In genomic region chr9:134214766-134215394, GRCh38 we compare ENCODE assay signal across 17 cellular contexts. TPM values are rescaled to one million over a fixed set of nuclear protein-coding genes. Genes with fewer than 3 reads are reported as not detected.
DNase-seq lines count a peak whose midpoint lies in the region; ATAC-seq and TF ChIP-seq lines count a peak whose summit lies in the region.
"Had no signal": no experiment of that assay in that cellular context is flagged by ENCODE, and none has a peak within 500 bp of the region (broad histone marks: within the 10 kb centered on the region; RNA-seq: fewer than 3 reads in every experiment).

No MANE protein-coding gene starts in this region.

- WGBS in prostate gland = 74% methylated on average over 22 of the region's 22 CpGs

- DNase-seq in AG04450 (ENCODE audit: low read depth, low spot score) (no peak), prostate gland (ENCODE audit: low spot score) (no peak), hippocampal formation (lab: John Stamatoyannopoulos, UW) (no peak), BE2C (no peak)
- DNase-seq in activated naive CD8-positive, alpha-beta T cell treated with anti-CD3 and anti-CD28 coated beads for 36 hours = no peak
- DNase-seq: activated CD4-positive, CD25-positive, alpha-beta regulatory T cell; activated T-cell treated with anti-CD3 and anti-CD28 coated beads, Interleukin-2, amount 50 U/mL, for 4 hours; erythroblast; immature natural killer cell; NCI-H1105; NCI-H526; SIG-M5; stimulated activated CD4-positive, alpha-beta T cell treated with anti-CD3 and anti-CD28 coated beads, Interleukin-4, amount 100 ng/mL, for 4 hours had no signal

- no peak for ATAC-seq in GM21786 (IDR thresholded peaks at IDR 0.05; ENCODE audit: unreplicated experiment)
- ATAC-seq: activated T-cell treated with anti-CD3 and anti-CD28 coated beads, Interleukin-2, amount 50 U/mL, for 4 hours had no signal

- intact Hi-C loops in prostate gland (cut with DNase I) = loop anchor here (5.0 kb wide), 1 partner anchor 43 kb away; no protein-coding TSS in a partner anchor

- no peaks in the 10 kb centered on the region for H3K36me3 ChIP-seq in prostate gland
- no peaks in the 10 kb centered on the region for H3K36me3 ChIP-seq in BE2C
- H3K36me3 ChIP-seq: HAP-1 had no signal

- no peak for TF ChIP-seq POLR2A in prostate gland (IDR thresholded peaks at IDR 0.05)

- POLR2A ChIA-PET in AG04450 (lab: Yijun Ruan, JAX) = interaction anchor here (0.6 to 1.3 kb wide), 3 partner anchors 51 to 110 kb away, joined by 3 to 5 read pairs (median 5); no protein-coding TSS in a partner anchor

- peaks cover 3% of the 10 kb centered on the region for H3K27me3 Mint-ChIP-seq in brain
- H3K27me3 Mint-ChIP-seq in activated naive CD8-positive, alpha-beta T cell treated with anti-CD3 and anti-CD28 coated beads for 36 hours = no peaks in the 10 kb centered on the region

- H3K4me3 Mint-ChIP-seq in brain = no peak overlapping the region
- no peak overlapping the region for H3K4me3 Mint-ChIP-seq in activated naive CD8-positive, alpha-beta T cell treated with anti-CD3 and anti-CD28 coated beads for 36 hours
- H3K4me3 Mint-ChIP-seq: activated T-cell treated with anti-CD3 and anti-CD28 coated beads, Interleukin-2, amount 50 U/mL, for 4 hours; immature natural killer cell had no signal

- CTCF ChIA-PET in AG04450 (lab: Charles Lee) = interaction anchor here (0.9 kb wide), 1 partner anchor 43 kb away, joined by 3 read pairs; no protein-coding TSS in a partner anchor

- H3K9me3 Mint-ChIP-seq in brain = peaks cover 0 to 13% (median 4%) of the 10 kb centered on the region in 5 experiments
- no peaks in the 10 kb centered on the region for H3K9me3 Mint-ChIP-seq in activated naive CD8-positive, alpha-beta T cell treated with anti-CD3 and anti-CD28 coated beads for 36 hours
- H3K9me3 Mint-ChIP-seq: immature natural killer cell had no signal

- peaks cover 10% of the 10 kb centered on the region for H3K9me3 ChIP-seq in AG04450 (ENCODE audit: control insufficient read depth, insufficient read depth, low read length)
- no peaks in the 10 kb centered on the region for H3K9me3 ChIP-seq in prostate gland
- H3K9me3 ChIP-seq in BE2C = 0 out of 2 replicates have a peak, but pooled peaks cover 2% of the 10 kb centered on the region
- H3K9me3 ChIP-seq: HAP-1 had no signal

- TF ChIP-seq CTCF in AG04450 (IDR thresholded peaks at IDR 0.05; ENCODE audit: low read depth, low read length) = no peak
- no peak for TF ChIP-seq CTCF in brain (conservative IDR thresholded peaks at IDR 0.05)
- TF ChIP-seq CTCF in prostate gland (IDR thresholded peaks at IDR 0.05) = no peak
- no peak for TF ChIP-seq CTCF in BE2C (IDR thresholded peaks at IDR 0.05; ENCODE audit: low read depth, low read length)

- peak overlapping the region; percentile 77 to 98 (median 93) for H3K27ac Mint-ChIP-seq in brain
- H3K27ac Mint-ChIP-seq in activated naive CD8-positive, alpha-beta T cell treated with anti-CD3 and anti-CD28 coated beads for 36 hours = no peak overlapping the region
- H3K27ac Mint-ChIP-seq: immature natural killer cell had no signal

- H3K4me1 Mint-ChIP-seq in brain = peaks cover 61% of the 10 kb centered on the region
- no peaks in the 10 kb centered on the region for H3K4me1 Mint-ChIP-seq in activated naive CD8-positive, alpha-beta T cell treated with anti-CD3 and anti-CD28 coated beads for 36 hours
- H3K4me1 Mint-ChIP-seq: immature natural killer cell had no signal

- H3K27ac ChIP-seq in AG04450 (ENCODE audit: low read depth, low read length) (peak overlapping the region; percentile 94), layer of hippocampus (ENCODE audit: low read depth, low read length) (peak overlapping the region; percentile 68), prostate gland (peak overlapping the region; percentile 31 to 46)

- no peaks in the 10 kb centered on the region for H3K36me3 Mint-ChIP-seq in brain
- no peaks in the 10 kb centered on the region for H3K36me3 Mint-ChIP-seq in activated naive CD8-positive, alpha-beta T cell treated with anti-CD3 and anti-CD28 coated beads for 36 hours
- H3K36me3 Mint-ChIP-seq: immature natural killer cell had no signal

- H3K4me1 ChIP-seq in prostate gland (replicated peaks) (peaks cover 5% of the 10 kb centered on the region), BE2C (no peaks in the 10 kb centered on the region; the same call in 1 of the 2 replicates)
- H3K4me1 ChIP-seq: HAP-1 had no signal

- H3K4me3 ChIP-seq in AG04450 (ENCODE audit: low read depth, low read length) (no peak overlapping the region), prostate gland (no peak overlapping the region), BE2C (ENCODE audit: low read depth, low read length) (no peak overlapping the region)
- H3K4me3 ChIP-seq: HAP-1 had no signal

- no peaks in the 10 kb centered on the region for H3K27me3 ChIP-seq in AG04450 (ENCODE audit: control insufficient read depth, insufficient read depth, low read length)
- no peaks in the 10 kb centered on the region for H3K27me3 ChIP-seq in layer of hippocampus (ENCODE audit: control insufficient read depth, insufficient read depth, low read length)
- no peaks in the 10 kb centered on the region for H3K27me3 ChIP-seq in prostate gland (replicated peaks; ENCODE audit: insufficient read depth)
- no peaks in the 10 kb centered on the region for H3K27me3 ChIP-seq in BE2C

RNA-seq across cellular contexts. Expression of gene RNU6ATAC, which starts 50.5 kb away (rescaled TPM):
- polyA plus RNA-seq in AG04450 (2011; rRNA removed) (not detected in 2 replicates), brain (ENCODE audit: insufficient read depth, low read depth, low replicate concordance) (not detected)
- polyA minus RNA-seq in AG04450 (2011; rRNA and poly(A)+ RNA removed) = under 0.01 TPM in 2 replicates
- not detected for total RNA-seq in prostate gland
- 32.9 TPM for polyA plus RNA-seq in BE2C (2012; ENCODE audit: insufficient read depth, insufficient read length, low read depth)
- 10 to 100 TPM; 17.0 to 22.1 TPM for total RNA-seq in activated naive CD8-positive, alpha-beta T cell treated with anti-CD3 and anti-CD28 coated beads for 36 hours
- polyA plus RNA-seq: immature natural killer cell had no signal

Comparison
In these comparisons a context has a peak if more than half of its experiments do, and no peak if none do; other contexts are left out.
1. H3K27ac ChIP-seq: peak in every context shown above with its lines; median percentile 94 in AG04450; 68 in layer of hippocampus; 38 in prostate gland.
2. RNA of gene RNU6ATAC, which starts 50.5 kb away (total RNA-seq): 17.0 to 22.1 TPM in activated naive CD8-positive, alpha-beta T cell treated with anti-CD3 and anti-CD28 coated beads for 36 hours; not detected in prostate gland; every median in the first group is over 10 times any median in the second.